In the genomic region with DNA sequence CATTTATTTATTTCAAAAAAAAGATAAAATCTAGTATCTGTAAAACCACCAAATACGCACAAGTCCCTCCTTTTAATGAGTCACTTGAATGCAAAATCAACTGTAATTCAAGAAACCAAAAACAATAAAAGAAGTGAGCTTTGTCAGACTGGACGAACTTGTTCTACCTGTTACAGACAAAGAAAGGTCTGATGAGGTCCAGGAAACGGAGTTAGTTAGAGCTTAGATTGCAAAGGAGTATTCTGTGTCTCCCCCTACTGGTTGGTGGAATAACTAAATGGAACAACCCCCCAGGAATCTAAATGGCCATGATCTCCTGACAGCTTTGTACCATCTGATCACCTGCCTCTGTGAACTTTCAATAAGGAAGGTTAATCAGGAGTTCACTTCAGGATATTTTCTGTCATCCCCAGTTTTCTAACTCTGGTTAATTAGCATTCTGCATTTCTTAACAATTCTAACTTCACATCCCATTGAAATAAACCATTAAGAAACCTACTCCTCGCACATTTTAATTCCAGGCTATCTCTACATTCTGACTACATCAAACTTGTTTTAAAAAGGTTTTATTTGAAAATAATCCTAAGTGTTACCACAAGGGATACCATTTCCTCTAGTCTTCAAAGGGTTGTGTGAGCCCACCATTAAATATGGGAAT, we compare ENCODE assay signal across 8 cellular contexts.
DNase-seq lines count a peak whose midpoint lies in the region; ATAC-seq, FAIRE-seq and TF ChIP-seq lines count a peak whose summit lies in the region.

No MANE protein-coding gene starts in this region.

- 50% methylated on average over 4 of the region's 4 CpGs for WGBS in GM12878 (ENCODE audit: insufficient coverage, insufficient replicate concordance, low lambda C conversion rate, missing lambda C conversion rate)
- WGBS in right lobe of liver (ENCODE audit: insufficient coverage, low coverage, low lambda C conversion rate, missing lambda C conversion rate) = 35% methylated on average over 4 of the region's 4 CpGs

- no peaks in the 10 kb centered on the region for H4K20me1 ChIP-seq in OCI-LY1 (ENCODE audit: insufficient read depth, low read length)
- no peaks in the 10 kb centered on the region for H4K20me1 ChIP-seq in GM12878 (ENCODE audit: control insufficient read depth, insufficient read depth)

- intact Hi-C loops in activated CD4-positive, alpha-beta T cell treated with anti-CD3 and anti-CD28 coated beads, Interleukin-2, amount 10 ng/mL, durations not matched to agents 24 days and 14 days (cut with micrococcal nuclease) = loop anchor here (1.0 to 5.0 kb wide), 6 partner anchors 17 to 335 kb away; no protein-coding TSS in a partner anchor
- intact Hi-C loops in GM12878 (cut with micrococcal nuclease; ENCODE audit: unreplicated experiment) = loop anchor here (1.0 to 5.0 kb wide), 2 partner anchors 86 to 199 kb away; no protein-coding TSS in a partner anchor
- intact Hi-C loops in right lobe of liver (cut with DNase I) = no loop called here

- in situ Hi-C loops in GM12878 (cut with MboI) = loop anchor here (5.0 kb wide), 1 partner anchor 196 kb away; no protein-coding TSS in a partner anchor

- RAD21 ChIA-PET in GM12878 (lab: Charles Lee; ENCODE audit: unreplicated experiment) = interaction anchor here (0.7 to 3.9 kb wide), 10 partner anchors 10 to 369 kb away, joined by 3 to 48 read pairs (median 4); no protein-coding TSS in a partner anchor

- no peak for TF ChIP-seq EP300 in GM12878 (IDR thresholded peaks at IDR 0.05; ENCODE audit: borderline replicate concordance in 1 of 2, control insufficient read depth in 1 of 2, low read depth in 2 of 2, low read length in 2 of 2)

- H3K4me3 ChIP-seq in HL-60 (replicated peaks; ENCODE audit: insufficient read depth, low read length) = no peak overlapping the region
- no peak overlapping the region for H3K4me3 ChIP-seq in OCI-LY1 (ENCODE audit: low read depth, low read length, poor library complexity, severe bottlenecking)
- no peak overlapping the region for H3K4me3 ChIP-seq in GM12878
- H3K4me3 ChIP-seq in right lobe of liver = no peak overlapping the region

- peaks cover 38% of the 10 kb centered on the region for H3K4me1 Mint-ChIP-seq in activated CD4-positive, alpha-beta T cell treated with anti-CD3 and anti-CD28 coated beads, Interleukin-2, amount 10 ng/mL, durations not matched to agents 24 days and 14 days

- SMC1A ChIA-PET in GM12878 (lab: Charles Lee; ENCODE audit: uncharacterized antibody, unreplicated experiment) = interaction anchor here (0.6 to 5.0 kb wide), 18 partner anchors 7 to 666 kb away, joined by 3 to 61 read pairs (median 4); no protein-coding TSS in a partner anchor

- H3K9me3 Mint-ChIP-seq in activated CD4-positive, alpha-beta T cell treated with anti-CD3 and anti-CD28 coated beads, Interleukin-2, amount 10 ng/mL, durations not matched to agents 24 days and 14 days = no peaks in the 10 kb centered on the region

- no peak overlapping the region for H3K9ac ChIP-seq in OCI-LY1 (ENCODE audit: low read length)
- no peak overlapping the region for H3K9ac ChIP-seq in GM12878 (ENCODE audit: control insufficient read depth, insufficient read depth, low read length)

- peaks cover 10% of the 10 kb centered on the region for H3K36me3 Mint-ChIP-seq in activated CD4-positive, alpha-beta T cell treated with anti-CD3 and anti-CD28 coated beads, Interleukin-2, amount 10 ng/mL, durations not matched to agents 24 days and 14 days (ENCODE audit: low read depth)

- POLR2A ChIA-PET in GM12878 (lab: Charles Lee) = interaction anchor here (0.9 kb wide), 1 partner anchor 210 kb away, joined by 3 read pairs; no protein-coding TSS in a partner anchor

- H3K27me3 Mint-ChIP-seq in activated CD4-positive, alpha-beta T cell treated with anti-CD3 and anti-CD28 coated beads, Interleukin-2, amount 10 ng/mL, durations not matched to agents 24 days and 14 days = no peaks in the 10 kb centered on the region

- H3K4me1 ChIP-seq in OCI-LY1 (ENCODE audit: insufficient read depth, low read length, severe bottlenecking) = peaks cover 16% of the 10 kb centered on the region
- H3K4me1 ChIP-seq in GM12878 (ENCODE audit: control insufficient read depth, insufficient read depth, low read length) = no peaks in the 10 kb centered on the region
- no peaks in the 10 kb centered on the region for H3K4me1 ChIP-seq in right lobe of liver

- H3K79me2 ChIP-seq in OCI-LY1 (ENCODE audit: insufficient read depth, low read length) (no peaks in the 10 kb centered on the region), GM12878 (ENCODE audit: control insufficient read depth, insufficient read depth, low read length) (no peaks in the 10 kb centered on the region)

- no peak for TF ChIP-seq POLR2A in GM12878 (IDR thresholded peaks at IDR 0.05; ENCODE audit: low read depth, low read length)
- TF ChIP-seq POLR2A in right lobe of liver (IDR thresholded peaks at IDR 0.05) = no peak

- DNase-seq in activated CD4-positive, alpha-beta T cell treated with anti-CD3 and anti-CD28 coated beads, Interleukin-2, amount 10 ng/mL, durations not matched to agents 24 days and 14 days = peak; percentile 88
- no peak for DNase-seq in activated CD4-positive, alpha-beta T cell treated with anti-CD3 and anti-CD28 coated beads, Interleukin-2, amount 50 U/mL, for 4 hours
- DNase-seq in HL-60 (ENCODE audit: low read depth in 1 of 2, low spot score in 1 of 2) = peak in 1 of 2 experiments; percentile 64
- DNase-seq in GM12878 (ENCODE audit: low read depth, low spot score) = peak; percentile 28
- no peak for DNase-seq in right lobe of liver
- DNase-seq in activated effector memory CD4-positive, alpha-beta T cell treated with Interleukin-2 at 50 U/mL for 16 hours = no peak

- H3F3A ChIP-seq in OCI-LY1 (ENCODE audit: insufficient read depth, low read length) = no peaks in the 10 kb centered on the region

- ATAC-seq in GM21447 (IDR thresholded peaks at IDR 0.05; ENCODE audit: unreplicated experiment) (peak; percentile 91), GM12878 (peak; percentile 97), right lobe of liver (peak; percentile 38 to 68 (median 58))

- H3K27me3 ChIP-seq in HL-60 (ENCODE audit: insufficient read depth, poor library complexity, severe bottlenecking) = no peaks in the 10 kb centered on the region
- no peaks in the 10 kb centered on the region for H3K27me3 ChIP-seq in OCI-LY1 (ENCODE audit: insufficient read depth, low read length)
- H3K27me3 ChIP-seq in GM12878 (replicated peaks in 1 of 2; ENCODE audit: control insufficient read depth in 2 of 2, insufficient read depth in 2 of 2, low read length in 1 of 2) = no peaks in the 10 kb centered on the region; a peak in 2 of 4 replicates
- no peaks in the 10 kb centered on the region for H3K27me3 ChIP-seq in right lobe of liver

- H3K27ac Mint-ChIP-seq in activated CD4-positive, alpha-beta T cell treated with anti-CD3 and anti-CD28 coated beads, Interleukin-2, amount 10 ng/mL, durations not matched to agents 24 days and 14 days = peak overlapping the region; percentile 74

- H3K4me2 ChIP-seq in OCI-LY1 (ENCODE audit: low read length) (no peak overlapping the region), GM12878 (ENCODE audit: control insufficient read depth, insufficient read depth) (no peak overlapping the region)

- H3K36me3 ChIP-seq in OCI-LY1 (ENCODE audit: insufficient read depth, low read length) = no peaks in the 10 kb centered on the region
- H3K36me3 ChIP-seq in GM12878 (ENCODE audit: control insufficient read depth in 2 of 2, insufficient read depth in 2 of 2, low read length in 1 of 2) = no peaks in the 10 kb centered on the region
- no peaks in the 10 kb centered on the region for H3K36me3 ChIP-seq in right lobe of liver

- FAIRE-seq in GM12878 (lab: Jason Lieb, UNC) = peak; percentile 82

- TF ChIP-seq CTCF in HL-60 (IDR thresholded peaks at IDR 0.05; ENCODE audit: insufficient read depth, low read length) = peak; percentile 56
- peak; percentile 82 for TF ChIP-seq CTCF in OCI-LY1 (IDR thresholded peaks at IDR 0.05; ENCODE audit: low read length)
- TF ChIP-seq CTCF in GM12878 (IDR thresholded peaks at IDR 0.05 in 2 of 3, conservative IDR thresholded peaks at IDR 0.05 in 1 of 3; ENCODE audit: control insufficient read depth in 2 of 3, extremely low read depth in 1 of 3, insufficient read depth in 1 of 3, low read depth in 3 of 3, low read length in 3 of 3) = peak; percentile 76 to 85 (median 76)
- peak; percentile 18 to 47 (median 37) for TF ChIP-seq CTCF in right lobe of liver (IDR thresholded peaks at IDR 0.05)

- H3K27ac ChIP-seq in HL-60 (replicated peaks) = no peak overlapping the region
- no peak overlapping the region for H3K27ac ChIP-seq in OCI-LY1 (ENCODE audit: low read depth, low read length, poor library complexity, severe bottlenecking)
- no peak overlapping the region for H3K27ac ChIP-seq in GM12878 (ENCODE audit: control insufficient read depth, insufficient read depth)
- H3K27ac ChIP-seq in right lobe of liver = no peak overlapping the region

- H3K9me3 ChIP-seq in OCI-LY1 (ENCODE audit: low read length) = no peaks in the 10 kb centered on the region
- no peaks in the 10 kb centered on the region for H3K9me3 ChIP-seq in GM12878 (replicated peaks; ENCODE audit: control insufficient read depth, insufficient read depth, low read length)
- no peaks in the 10 kb centered on the region for H3K9me3 ChIP-seq in right lobe of liver

- BruUV-seq in GM12878 (replicated peaks; lab: Mats Ljungman, UMichigan) = no TSS peak

- peak overlapping the region; percentile 27 for H3K4me3 Mint-ChIP-seq in activated CD4-positive, alpha-beta T cell treated with anti-CD3 and anti-CD28 coated beads, Interleukin-2, amount 10 ng/mL, durations not matched to agents 24 days and 14 days

- peak; percentile 90 for TF ChIP-seq RAD21 in GM12878 (IDR thresholded peaks at IDR 0.05; ENCODE audit: insufficient read depth, low read depth, low read length)

- H2AFZ ChIP-seq in OCI-LY1 (ENCODE audit: low read length) (no peak overlapping the region), GM12878 (ENCODE audit: control insufficient read depth, low read depth, low read length) (no peak overlapping the region)

- no peaks in the 10 kb centered on the region for H3K9me2 ChIP-seq in OCI-LY1 (ENCODE audit: low read depth, low read length)

- CTCF ChIA-PET in GM12878 (lab: Yijun Ruan, JAX) = interaction anchor here (0.6 to 3.8 kb wide), 39 partner anchors 11 to 864 kb away, joined by 3 to 99 read pairs (median 3); no protein-coding TSS in a partner anchor

TF ChIP-seq in GM12878, 131 proteins besides CTCF, POLR2A, EP300 and RAD21 (continues in another document):
- TF ChIP-seq SMAD5 (IDR thresholded peaks at IDR 0.05; ENCODE audit: low read depth) (no peak), SMC3 (IDR thresholded peaks at IDR 0.05; ENCODE audit: borderline replicate concordance, low read length) (peak; percentile 76)

Comparison
In these comparisons a context has a peak if more than half of its experiments do, and no peak if none do; other contexts are left out.
1. DNase-seq: peak in activated CD4-positive, alpha-beta T cell treated with anti-CD3 and anti-CD28 coated beads, Interleukin-2, amount 10 ng/mL, durations not matched to agents 24 days and 14 days (single experiment) and GM12878 (single experiment); none in activated CD4-positive, alpha-beta T cell treated with anti-CD3 and anti-CD28 coated beads, Interleukin-2, amount 50 U/mL, for 4 hours (0 of 2), right lobe of liver (0 of 3) and activated effector memory CD4-positive, alpha-beta T cell treated with Interleukin-2 at 50 U/mL for 16 hours (single experiment).
2. intact Hi-C loops: an anchor here in activated CD4-positive, alpha-beta T cell treated with anti-CD3 and anti-CD28 coated beads, Interleukin-2, amount 10 ng/mL, durations not matched to agents 24 days and 14 days (1.0 to 5.0 kb wide) and GM12878 (1.0 to 5.0 kb wide); none called in right lobe of liver.
3. Peak in every context shown above with its lines, with median percentiles within 50 percentile points of each other: ATAC-seq and CTCF ChIP-seq.